1 cellular context compared by ENCODE assay signal in the genomic region with DNA sequence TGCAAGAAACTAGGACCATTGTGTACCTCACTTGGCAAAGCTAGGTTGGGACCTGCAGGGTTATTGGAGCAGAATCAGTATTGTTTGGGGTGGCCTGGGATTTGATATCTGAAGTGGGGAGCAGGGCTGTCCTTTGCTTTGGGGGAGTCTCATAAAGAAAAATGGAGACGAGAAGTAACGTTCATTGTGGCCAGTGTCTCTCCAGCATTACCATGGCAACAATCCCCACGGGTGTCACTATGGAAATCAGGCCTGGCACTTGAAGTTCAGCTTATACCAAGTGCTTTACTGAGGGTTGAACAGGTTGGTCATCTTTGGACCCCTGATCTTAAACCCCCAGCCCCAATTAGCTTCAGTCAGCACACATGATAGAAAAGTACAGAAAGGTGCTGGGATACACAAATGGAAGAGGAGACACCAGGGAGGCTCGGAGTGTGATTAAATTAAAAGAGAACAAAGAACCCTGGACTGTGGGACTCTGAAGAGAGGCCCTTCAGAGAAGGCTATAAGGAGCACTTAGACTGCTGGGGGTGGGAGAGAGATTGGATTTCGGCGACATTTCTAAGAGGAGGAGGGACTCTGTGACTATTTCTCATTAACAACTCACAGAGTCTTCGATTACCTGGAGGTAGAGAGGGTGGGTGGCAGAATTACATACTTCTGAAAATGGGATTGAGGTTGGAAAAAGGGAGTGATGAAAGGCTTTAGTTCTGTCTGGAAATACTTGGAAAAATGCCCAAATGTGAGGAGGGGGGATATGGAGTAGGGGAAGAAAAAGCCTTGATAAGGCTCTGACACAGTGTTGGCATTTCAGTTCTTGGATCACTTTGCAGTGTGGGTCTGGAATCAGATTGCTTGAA.
TF ChIP-seq lines count a peak whose summit lies in the region.

No MANE protein-coding gene starts in this region.

TF ChIP-seq in HEK293T, 16 proteins besides CTCF, POLR2A, EP300 and RAD21 (continued from another document):
- TF ChIP-seq FOXK2 (IDR thresholded peaks at IDR 0.05) = no peak
- no peak for TF ChIP-seq TARDBP (IDR thresholded peaks at IDR 0.05)
- TF ChIP-seq NFRKB (IDR thresholded peaks at IDR 0.05) = no peak
- TF ChIP-seq SUZ12 (IDR thresholded peaks at IDR 0.05) = no peak
- TF ChIP-seq SP1 (IDR thresholded peaks at IDR 0.05) = no peak
- no peak for TF ChIP-seq LEF1 (IDR thresholded peaks at IDR 0.05; ENCODE audit: borderline replicate concordance)
- TF ChIP-seq ZNF384 (IDR thresholded peaks at IDR 0.05) = no peak
- no peak for TF ChIP-seq ELF4 (IDR thresholded peaks at IDR 0.05)
- no peak for TF ChIP-seq ARNT (IDR thresholded peaks at IDR 0.05)
- TF ChIP-seq, protein P1, sequence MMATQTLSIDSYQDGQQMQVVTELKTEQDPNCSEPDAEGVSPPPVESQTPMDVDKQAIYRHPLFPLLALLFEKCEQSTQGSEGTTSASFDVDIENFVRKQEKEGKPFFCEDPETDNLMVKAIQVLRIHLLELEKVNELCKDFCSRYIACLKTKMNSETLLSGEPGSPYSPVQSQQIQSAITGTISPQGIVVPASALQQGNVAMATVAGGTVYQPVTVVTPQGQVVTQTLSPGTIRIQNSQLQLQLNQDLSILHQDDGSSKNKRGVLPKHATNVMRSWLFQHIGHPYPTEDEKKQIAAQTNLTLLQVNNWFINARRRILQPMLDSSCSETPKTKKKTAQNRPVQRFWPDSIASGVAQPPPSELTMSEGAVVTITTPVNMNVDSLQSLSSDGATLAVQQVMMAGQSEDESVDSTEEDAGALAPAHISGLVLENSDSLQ (IDR thresholded peaks at IDR 0.05) = no peak
- no peak for TF ChIP-seq FOXA1 (IDR thresholded peaks at IDR 0.05)
